In the genomic region with DNA sequence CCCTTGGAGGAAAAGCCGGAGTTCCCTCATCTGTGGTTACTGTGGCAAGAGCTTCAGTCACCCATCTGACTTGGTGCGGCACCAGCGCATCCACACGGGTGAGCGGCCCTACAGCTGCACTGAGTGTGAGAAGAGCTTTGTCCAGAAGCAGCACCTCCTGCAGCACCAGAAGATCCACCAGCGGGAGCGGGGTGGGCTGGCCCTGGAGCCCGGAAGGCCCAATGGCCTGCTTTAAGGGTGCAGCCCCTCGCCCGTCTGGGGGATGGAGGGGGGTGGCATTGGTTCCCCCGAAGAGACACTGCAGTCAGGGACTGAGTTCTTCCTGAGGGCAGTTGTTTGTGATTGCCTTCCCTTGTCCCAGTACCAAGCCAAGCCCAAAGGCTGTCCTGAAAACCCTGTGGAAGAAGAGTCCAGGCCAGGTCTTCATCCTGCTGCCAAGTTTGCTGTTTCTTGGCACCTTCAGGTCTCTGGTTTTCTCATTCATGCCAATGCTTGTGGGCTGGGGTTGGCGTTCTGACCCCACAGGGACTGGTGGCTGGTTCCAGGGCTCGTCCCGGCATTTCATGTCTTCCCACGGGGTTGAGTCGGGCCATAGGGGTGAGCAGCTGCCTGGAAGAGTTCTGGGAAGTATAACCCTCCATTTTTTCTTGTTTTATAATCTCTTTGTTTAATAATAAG, we compare ENCODE assay signal across 16 cellular contexts.
"Had no signal": no experiment of that assay in that cellular context is flagged by ENCODE, and none has a peak within 500 bp of the region (broad histone marks: within the 10 kb centered on the region; RNA-seq: fewer than 3 reads in every experiment).

No MANE protein-coding gene starts in this region.

- H3K4me1 Mint-ChIP-seq: neural crest cell had no signal

- DNase-seq: dorsolateral prefrontal cortex; effector CD4-positive, alpha-beta T cell; heart left ventricle; kidney; naive B cell; sigmoid colon; spleen; stimulated activated CD4-positive, alpha-beta T cell treated with anti-CD3 and anti-CD28 coated beads, Interleukin-2, amount 100 ng/mL, for 48 hours; stimulated activated naive CD4-positive, alpha-beta T cell; stomach; thyroid gland had no signal

- H3K9me3 Mint-ChIP-seq: naive B cell; natural killer cell treated with Interleukin-12 subunit alpha and Interleukin-12 subunit beta and Interleukin-15 and Interleukin-18, amount 100 ng/mL, for 72 hours; neural crest cell had no signal

- ATAC-seq: heart left ventricle; left lobe of liver; natural killer cell treated with Interleukin-12 subunit alpha and Interleukin-12 subunit beta and Interleukin-15 and Interleukin-18, amount 100 ng/mL, for 72 hours; pancreas had no signal

- H3K27ac Mint-ChIP-seq: natural killer cell treated with Interleukin-12 subunit alpha and Interleukin-12 subunit beta and Interleukin-15 and Interleukin-18, amount 100 ng/mL, for 72 hours; progenitor cell of endocrine pancreas had no signal

- H3K4me3 Mint-ChIP-seq: naive B cell; natural killer cell treated with Interleukin-12 subunit alpha and Interleukin-12 subunit beta and Interleukin-15 and Interleukin-18, amount 100 ng/mL, for 72 hours; neural crest cell had no signal

- H3K36me3 Mint-ChIP-seq: natural killer cell treated with Interleukin-12 subunit alpha and Interleukin-12 subunit beta and Interleukin-15 and Interleukin-18, amount 100 ng/mL, for 72 hours had no signal

- H3K27me3 Mint-ChIP-seq: naive B cell; natural killer cell treated with Interleukin-12 subunit alpha and Interleukin-12 subunit beta and Interleukin-15 and Interleukin-18, amount 100 ng/mL, for 72 hours; progenitor cell of endocrine pancreas had no signal
